Comparison of ENCODE assay signal across 14 cellular contexts in the genomic region with DNA sequence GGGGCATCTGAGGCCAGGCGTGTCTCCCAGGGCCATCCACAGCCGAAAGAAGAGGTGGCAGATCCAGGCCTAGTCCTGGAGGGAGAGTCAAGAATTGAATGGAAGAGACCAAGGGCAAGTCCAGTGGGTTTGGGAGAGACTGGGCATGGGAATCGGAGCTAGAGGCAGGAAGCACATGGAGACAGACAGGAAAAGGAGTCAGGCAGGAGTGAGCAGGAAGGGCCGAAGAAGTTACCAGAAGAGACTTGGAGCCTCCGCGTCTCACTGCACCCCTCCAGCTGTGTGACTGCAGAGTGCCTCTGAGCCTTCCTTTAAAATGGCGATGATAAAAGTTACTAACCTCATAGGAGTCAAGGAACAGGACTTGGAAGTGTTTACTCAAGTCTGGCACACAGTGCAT.
A peak's percentile ranks its signal among the peaks of the same experiment; 100 is the strongest.
DNase-seq lines count a peak whose midpoint lies in the region; ATAC-seq, FAIRE-seq and TF ChIP-seq lines count a peak whose summit lies in the region.
"Had no signal": no experiment of that assay in that cellular context is flagged by ENCODE, and none has a peak within 500 bp of the region (broad histone marks: within the 10 kb centered on the region; RNA-seq: fewer than 3 reads in every experiment).

No MANE protein-coding gene starts in this region.

- H3K36me3 ChIP-seq in brain microvascular endothelial cell (replicated peaks): no peaks in the 10 kb centered on the region
- H3K36me3 ChIP-seq: BLaER1 had no signal

- peaks cover 5% of the 10 kb centered on the region for H3K4me1 Mint-ChIP-seq in stimulated activated effector memory CD8-positive, alpha-beta T cell treated with anti-CD3 and anti-CD28 coated beads, Interleukin-12 subunit alpha, Interleukin-12 subunit beta, amount 100 ng/mL, for 72 hours
- peaks cover 6% of the 10 kb centered on the region for H3K4me1 Mint-ChIP-seq in activated CD8-positive, alpha-beta T cell treated with anti-CD3 and anti-CD28 coated beads, Interleukin-2, amount 10 ng/mL, durations not matched to agents 7 days and 5 days (ENCODE audit: low read depth)

- CTCF ChIA-PET in activated CD8-positive, alpha-beta T cell treated with anti-CD3 and anti-CD28 coated beads, Interleukin-2, amount 10 ng/mL, durations not matched to agents 7 days and 5 days (lab: Charles Lee): interaction anchor here (1.4 to 1.5 kb wide), 2 partner anchors 222 to 246 kb away, joined by 3 to 6 read pairs; no protein-coding TSS in a partner anchor

- H3K27me3 ChIP-seq in brain microvascular endothelial cell (replicated peaks): no peaks in the 10 kb centered on the region
- H3K27me3 ChIP-seq: BLaER1 had no signal

- in situ Hi-C loops in brain microvascular endothelial cell (cut with HindIII; ENCODE audit: low pct_ligation_motif_present, low sequenced_read_pairs): no loop called here

- no peak for FAIRE-seq in GM19239 (lab: Jason Lieb, UNC)
- FAIRE-seq: colon had no signal

- peak overlapping the region; percentile 69 for H3K27ac ChIP-seq in caudate nucleus (ENCODE audit: low read depth, low read length)
- no peak overlapping the region for H3K27ac ChIP-seq in brain microvascular endothelial cell
- H3K27ac ChIP-seq: BLaER1 had no signal

- peak overlapping the region; percentile 71 for H3K27ac Mint-ChIP-seq in stimulated activated effector memory CD8-positive, alpha-beta T cell treated with anti-CD3 and anti-CD28 coated beads, Interleukin-12 subunit alpha, Interleukin-12 subunit beta, amount 100 ng/mL, for 72 hours
- no peak overlapping the region for H3K27ac Mint-ChIP-seq in activated CD8-positive, alpha-beta T cell treated with anti-CD3 and anti-CD28 coated beads, Interleukin-2, amount 10 ng/mL, durations not matched to agents 7 days and 5 days
- H3K27ac Mint-ChIP-seq: stimulated activated naive CD8-positive, alpha-beta T cell treated with anti-CD3 and anti-CD28 coated beads, Interleukin-15, Interleukin-2, amounts not matched to agents 100 ng/mL and 50 ng/mL, for 24 hours had no signal

- H3K4me3 Mint-ChIP-seq in stimulated activated effector memory CD8-positive, alpha-beta T cell treated with anti-CD3 and anti-CD28 coated beads, Interleukin-12 subunit alpha, Interleukin-12 subunit beta, amount 100 ng/mL, for 72 hours: no peak overlapping the region
- no peak overlapping the region for H3K4me3 Mint-ChIP-seq in activated CD8-positive, alpha-beta T cell treated with anti-CD3 and anti-CD28 coated beads, Interleukin-2, amount 10 ng/mL, durations not matched to agents 7 days and 5 days
- H3K4me3 Mint-ChIP-seq: stimulated activated naive CD8-positive, alpha-beta T cell treated with anti-CD3 and anti-CD28 coated beads, Interleukin-15, Interleukin-2, amounts not matched to agents 100 ng/mL and 50 ng/mL, for 24 hours had no signal

- POLR2A ChIA-PET in activated CD8-positive, alpha-beta T cell treated with anti-CD3 and anti-CD28 coated beads, Interleukin-2, amount 10 ng/mL, durations not matched to agents 7 days and 5 days (lab: Charles Lee): no interaction called here

- H3K36me3 Mint-ChIP-seq in stimulated activated effector memory CD8-positive, alpha-beta T cell treated with anti-CD3 and anti-CD28 coated beads, Interleukin-12 subunit alpha, Interleukin-12 subunit beta, amount 100 ng/mL, for 72 hours: no peaks in the 10 kb centered on the region
- no peaks in the 10 kb centered on the region for H3K36me3 Mint-ChIP-seq in activated CD8-positive, alpha-beta T cell treated with anti-CD3 and anti-CD28 coated beads, Interleukin-2, amount 10 ng/mL, durations not matched to agents 7 days and 5 days (ENCODE audit: low read depth)

- TF ChIP-seq CTCF in HFF-Myc (IDR thresholded peaks at IDR 0.05; ENCODE audit: low read depth, low read length, missing control alignments) (no peak), brain microvascular endothelial cell (IDR thresholded peaks at IDR 0.05; ENCODE audit: low read depth, low read length, missing control alignments) (no peak)

- DNase-seq in HFF-Myc (ENCODE audit: extremely low read depth, low read depth): no peak
- no peak for DNase-seq in caudate nucleus (lab: John Stamatoyannopoulos, UW)
- peak; percentile 32 to 83 for DNase-seq in lung microvascular endothelial cell (ENCODE audit: low read depth in 2 of 2)
- DNase-seq in stimulated activated effector memory CD8-positive, alpha-beta T cell treated with anti-CD3 and anti-CD28 coated beads, Interleukin-12 subunit alpha, Interleukin-12 subunit beta, amount 100 ng/mL, for 72 hours (ENCODE audit: low spot score in 2 of 2): no peak
- no peak for DNase-seq in brain microvascular endothelial cell
- DNase-seq in activated CD8-positive, alpha-beta T cell treated with anti-CD3 and anti-CD28 coated beads, Interleukin-2, amount 10 ng/mL, durations not matched to agents 7 days and 5 days: no peak
- no peak for DNase-seq in GM19239 (ENCODE audit: insufficient read length, low spot score)
- DNase-seq: activated effector memory CD4-positive, alpha-beta T cell treated with Interleukin-2 at 50 U/mL for 16 hours; NCI-H510A treated with DMSO at 0.1 percent for 48 hours; SHP77 treated with DMSO at 0.1 percent for 48 hours had no signal

- no peak for ATAC-seq in stimulated activated effector memory CD8-positive, alpha-beta T cell treated with anti-CD3 and anti-CD28 coated beads, Interleukin-12 subunit alpha, Interleukin-12 subunit beta, amount 100 ng/mL, for 72 hours
- no peak for ATAC-seq in GM18858 (IDR thresholded peaks at IDR 0.05; ENCODE audit: unreplicated experiment)
- no peak for ATAC-seq in activated CD8-positive, alpha-beta T cell treated with anti-CD3 and anti-CD28 coated beads, Interleukin-2, amount 10 ng/mL, durations not matched to agents 7 days and 5 days

- H3K4me3 ChIP-seq in HFF-Myc (replicated peaks; ENCODE audit: low read depth, low read length) (0 out of 2 replicates have a peak overlapping the region, but pooled peaks have one; percentile 6), brain microvascular endothelial cell (ENCODE audit: low read depth, low read length) (no peak overlapping the region)
- H3K4me3 ChIP-seq: BLaER1 had no signal

- H3K27me3 Mint-ChIP-seq in activated CD8-positive, alpha-beta T cell treated with anti-CD3 and anti-CD28 coated beads, Interleukin-2, amount 10 ng/mL, durations not matched to agents 7 days and 5 days (ENCODE audit: low read depth): no peaks in the 10 kb centered on the region
- H3K27me3 Mint-ChIP-seq: stimulated activated naive CD8-positive, alpha-beta T cell treated with anti-CD3 and anti-CD28 coated beads, Interleukin-15, Interleukin-2, amounts not matched to agents 100 ng/mL and 50 ng/mL, for 24 hours had no signal

- no peaks in the 10 kb centered on the region for H3K9me3 Mint-ChIP-seq in stimulated activated effector memory CD8-positive, alpha-beta T cell treated with anti-CD3 and anti-CD28 coated beads, Interleukin-12 subunit alpha, Interleukin-12 subunit beta, amount 100 ng/mL, for 72 hours
- H3K9me3 Mint-ChIP-seq in activated CD8-positive, alpha-beta T cell treated with anti-CD3 and anti-CD28 coated beads, Interleukin-2, amount 10 ng/mL, durations not matched to agents 7 days and 5 days (ENCODE audit: insufficient read depth): no peaks in the 10 kb centered on the region
- H3K9me3 Mint-ChIP-seq: stimulated activated naive CD8-positive, alpha-beta T cell treated with anti-CD3 and anti-CD28 coated beads, Interleukin-15, Interleukin-2, amounts not matched to agents 100 ng/mL and 50 ng/mL, for 24 hours had no signal

Comparison
In these comparisons a context has a peak if more than half of its experiments do, and no peak if none do; other contexts are left out.
1. DNase-seq: peak in lung microvascular endothelial cell (2 of 2); none in HFF-Myc (single experiment), caudate nucleus (0 of 61), stimulated activated effector memory CD8-positive, alpha-beta T cell treated with anti-CD3 and anti-CD28 coated beads, Interleukin-12 subunit alpha, Interleukin-12 subunit beta, amount 100 ng/mL, for 72 hours (0 of 2), brain microvascular endothelial cell (single experiment), activated CD8-positive, alpha-beta T cell treated with anti-CD3 and anti-CD28 coated beads, Interleukin-2, amount 10 ng/mL, durations not matched to agents 7 days and 5 days (single experiment) and GM19239 (single experiment).